In the genomic region with DNA sequence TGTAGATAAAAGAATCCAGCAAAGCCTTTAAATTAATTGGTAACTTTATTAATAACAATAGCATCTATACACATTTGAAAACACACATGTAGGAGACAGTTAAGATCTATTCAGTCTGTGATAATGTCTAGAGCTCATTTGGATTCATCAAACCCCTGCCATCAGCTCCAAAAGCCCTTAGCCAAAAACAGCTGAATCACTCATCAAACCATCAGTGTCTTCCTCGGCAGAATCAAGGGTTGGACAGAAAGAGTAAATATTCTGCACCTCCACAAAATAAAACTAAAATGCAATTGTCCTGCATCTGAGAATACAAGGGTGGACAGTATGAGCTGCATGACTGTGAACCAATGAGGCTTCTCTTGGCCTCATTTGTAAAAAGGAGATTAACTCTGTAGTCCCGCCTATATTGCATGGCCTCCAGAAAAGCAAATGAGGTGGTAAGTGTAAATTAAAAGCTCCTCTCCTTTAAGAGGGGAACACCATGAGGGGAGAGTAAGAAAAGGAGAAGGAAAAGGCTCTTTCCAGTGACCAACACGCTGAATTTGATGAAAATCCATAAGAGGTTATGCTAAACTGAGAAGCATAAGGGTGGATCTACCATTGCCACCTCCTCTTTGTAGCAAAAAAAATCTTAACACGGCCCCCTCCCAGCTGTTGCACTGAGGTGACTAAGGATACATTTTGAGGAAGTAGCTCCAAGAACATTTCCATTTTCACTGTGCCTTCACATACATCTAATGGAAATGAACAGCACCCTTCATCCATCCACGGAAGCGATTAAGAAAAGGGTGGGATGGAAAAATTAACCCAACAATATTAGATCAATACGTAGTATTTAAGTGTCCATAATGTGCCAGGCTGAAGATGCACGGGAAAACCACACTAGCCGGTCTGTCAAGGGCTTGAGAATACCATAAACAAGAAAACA, we compare ENCODE assay signal across 8 cellular contexts. TPM values are rescaled to one million over a fixed set of nuclear protein-coding genes. Genes with fewer than 3 reads are reported as not detected.
DNase-seq lines count a peak whose midpoint lies in the region; ATAC-seq, FAIRE-seq and TF ChIP-seq lines count a peak whose summit lies in the region.

No MANE protein-coding gene starts in this region.

- H3K4me2 ChIP-seq in GM12878 (ENCODE audit: control insufficient read depth, insufficient read depth), result peak overlapping the region; percentile 87

- peak overlapping the region; percentile 93 for H3K27ac ChIP-seq in GM12878 (ENCODE audit: control insufficient read depth, insufficient read depth)
- peak overlapping the region; percentile 96 for H3K27ac ChIP-seq in lung (ENCODE audit: low read depth in 1 of 2, low read length in 1 of 2)

- DNase-seq in BE2C, result no peak
- DNase-seq in GM18507 (ENCODE audit: extremely low spot score, insufficient read length, low read depth), result no peak
- peak; percentile 90 for DNase-seq in NCI-H526 treated with DMSO at 0.1 percent for 48 hours (lab: John Stamatoyannopoulos, UW)
- peak; percentile 48 for DNase-seq in GM12878 (ENCODE audit: low read depth, low spot score)
- DNase-seq in lung (ENCODE audit: low spot score), result no peak
- no peak for DNase-seq in NCI-H128 (lab: John Stamatoyannopoulos, UW; ENCODE audit: unreplicated experiment)
- DNase-seq in cortex of kidney (lab: John Stamatoyannopoulos, UW), result no peak

- H3K9me3 ChIP-seq in BE2C (no peaks in the 10 kb centered on the region), GM12878 (replicated peaks; ENCODE audit: control insufficient read depth, insufficient read depth, low read length) (no peaks in the 10 kb centered on the region), lung (ENCODE audit: control insufficient read depth in 2 of 2, insufficient read depth in 1 of 2, low read length in 1 of 2) (no peaks in the 10 kb centered on the region)

- no TSS peak for BruUV-seq in GM12878 (replicated peaks; lab: Mats Ljungman, UMichigan)

- TF ChIP-seq CTCF in BE2C (IDR thresholded peaks at IDR 0.05; ENCODE audit: low read depth, low read length), result no peak
- no peak for TF ChIP-seq CTCF in GM12878 (IDR thresholded peaks at IDR 0.05 in 2 of 3, conservative IDR thresholded peaks at IDR 0.05 in 1 of 3; ENCODE audit: control insufficient read depth in 2 of 3, extremely low read depth in 1 of 3, insufficient read depth in 1 of 3, low read depth in 3 of 3, low read length in 3 of 3)
- TF ChIP-seq CTCF in lung (IDR thresholded peaks at IDR 0.05; ENCODE audit: control extremely low read depth, extremely low read depth), result no peak

- peaks cover 17% of the 10 kb centered on the region for H3K79me2 ChIP-seq in GM12878 (ENCODE audit: control insufficient read depth, insufficient read depth, low read length)

- peak overlapping the region; percentile 85 for H3K9ac ChIP-seq in GM12878 (ENCODE audit: control insufficient read depth, insufficient read depth, low read length)

- WGBS in GM12878 (ENCODE audit: insufficient coverage, insufficient replicate concordance, low lambda C conversion rate, missing lambda C conversion rate), result 2% methylated on average over 9 of the region's 9 CpGs
- WGBS in lung, 2 donors, result 5 to 8% methylated on average over 9 of the region's 9 CpGs

- intact Hi-C loops in GM12878 (cut with micrococcal nuclease; ENCODE audit: unreplicated experiment), result no loop called here

- POLR2A ChIA-PET in GM12878 (lab: Charles Lee), result interaction anchor here (0.7 to 4.0 kb wide), 5 partner anchors 35 to 350 kb away, joined by 3 to 57 read pairs (median 4); no protein-coding TSS in a partner anchor

- no peaks in the 10 kb centered on the region for H3K36me3 ChIP-seq in BE2C
- no peaks in the 10 kb centered on the region for H3K36me3 ChIP-seq in GM12878 (ENCODE audit: control insufficient read depth in 2 of 2, insufficient read depth in 2 of 2, low read length in 1 of 2)
- H3K36me3 ChIP-seq in lung (ENCODE audit: control insufficient read depth in 2 of 2, insufficient read depth in 2 of 2, low read length in 2 of 2), result no peaks in the 10 kb centered on the region

- in situ Hi-C loops in GM12878 (cut with MboI), result no loop called here

- FAIRE-seq in GM18507 (lab: Jason Lieb, UNC) (peak; percentile 35), GM12878 (lab: Jason Lieb, UNC) (no peak)

- no peaks in the 10 kb centered on the region for H3K27me3 ChIP-seq in BE2C
- no peaks in the 10 kb centered on the region for H3K27me3 ChIP-seq in GM12878 (replicated peaks in 1 of 2; ENCODE audit: control insufficient read depth in 2 of 2, insufficient read depth in 2 of 2, low read length in 1 of 2)
- no peaks in the 10 kb centered on the region for H3K27me3 ChIP-seq in lung (ENCODE audit: control insufficient read depth, insufficient read depth)

- ATAC-seq in GM12878 (peak; percentile 10; the same call in 2 of the 3 replicates), lung (ENCODE audit: insufficient read depth, low FRiP score) (no peak), GM19023 (IDR thresholded peaks at IDR 0.05; ENCODE audit: unreplicated experiment) (no peak)

- peak overlapping the region; percentile 89 for H3K4me3 ChIP-seq in BE2C (ENCODE audit: low read depth, low read length)
- H3K4me3 ChIP-seq in GM12878, result peak overlapping the region; percentile 61
- H3K4me3 ChIP-seq in lung, result no peak overlapping the region

- no peaks in the 10 kb centered on the region for H4K20me1 ChIP-seq in GM12878 (ENCODE audit: control insufficient read depth, insufficient read depth)

- RAD21 ChIA-PET in GM12878 (lab: Charles Lee; ENCODE audit: unreplicated experiment), result interaction anchor here (0.6 to 1.9 kb wide), 3 partner anchors 41 to 302 kb away, joined by 3 to 5 read pairs (median 4); a partner anchor contains a TSS

- SMC1A ChIA-PET in GM12878 (lab: Charles Lee; ENCODE audit: uncharacterized antibody, unreplicated experiment), result interaction anchor here (0.7 to 1.9 kb wide), 2 partner anchors 36 to 41 kb away, joined by 3 to 8 read pairs; no protein-coding TSS in a partner anchor

- no peak for TF ChIP-seq POLR2A in GM12878 (IDR thresholded peaks at IDR 0.05; ENCODE audit: low read depth, low read length)

- CTCF ChIA-PET in GM12878 (lab: Yijun Ruan, JAX), result interaction anchor here (0.7 to 1.9 kb wide), 3 partner anchors 40 to 281 kb away, joined by 3 to 6 read pairs (median 3); no protein-coding TSS in a partner anchor

- TF ChIP-seq RAD21 in GM12878 (IDR thresholded peaks at IDR 0.05; ENCODE audit: insufficient read depth, low read depth, low read length), result no peak

- peak overlapping the region; percentile 46 for H2AFZ ChIP-seq in GM12878 (ENCODE audit: control insufficient read depth, low read depth, low read length)

- TF ChIP-seq EP300 in GM12878 (IDR thresholded peaks at IDR 0.05; ENCODE audit: borderline replicate concordance in 1 of 2, control insufficient read depth in 1 of 2, low read depth in 2 of 2, low read length in 2 of 2), result no peak

- H3K4me1 ChIP-seq in BE2C (no peaks in the 10 kb centered on the region), GM12878 (ENCODE audit: control insufficient read depth, insufficient read depth, low read length) (no peaks in the 10 kb centered on the region), lung (ENCODE audit: control insufficient read depth in 2 of 2, insufficient read depth in 2 of 2, low read length in 2 of 2) (peaks cover 0 to 13% of the 10 kb centered on the region in 2 donors)

RNA-seq across cellular contexts. Expression of a gene that starts 14.7 kb away (rescaled TPM):
- polyA plus RNA-seq in BE2C (2012; ENCODE audit: insufficient read depth, insufficient read length, low read depth), result 38.1 TPM
- total RNA-seq in GM12878 (2013; cell fraction: nucleolus; rRNA removed), result 10.0 and 12.1 TPM in 2 replicates
- total RNA-seq in GM12878 (2014; rRNA removed) (11.7 and 16.0 TPM in 2 replicates), GM12878 (2014; rRNA removed; fragmentation: Illumina TruSeq; extraction: Trizol) (7.0 and 7.5 TPM in 2 replicates), GM12878 (2021) (12.8 and 15.1 TPM in 2 replicates), lung (10 to 100 TPM; 12.5 to 14.2 TPM)
- 1.6 TPM for polyA plus RNA-seq in GM12878 (2011; ENCODE audit: low read depth)
- polyA plus RNA-seq in GM12878 (2011; rRNA removed) (7.9 and 9.7 TPM in 2 replicates), GM12878 (2014; fragmentation: Illumina TruSeq; extraction: Trizol) (4.6 and 5.4 TPM in 2 replicates), GM12878 (2014; fragmentation: Nextera tagmentation; extraction: Ambion mirVana) (1 to 10 TPM in 1 of 2 experiments, under 1 TPM in 1; 0.74 to 4.3 TPM), GM12878 (2014; rRNA removed) (18.7 and 19.7 TPM in 2 replicates), GM12878 (2016; fragmentation: Nextera tagmentation; extraction: Ambion mirVana) (10 to 100 TPM; 14.8 to 18.3 TPM), lung (10 to 100 TPM; 16.8 to 28.5 TPM)
- polyA plus RNA-seq in GM12878 (2011; cell fraction: cytosol; rRNA removed), result 12.7 and 17.1 TPM in 2 replicates
- 21.0 and 23.7 TPM in 2 replicates for polyA plus RNA-seq in GM12878 (2011; cell fraction: nucleus; rRNA removed)
- polyA plus RNA-seq in GM12878 (2012), result 9.4 and 12.1 TPM in 2 replicates
- polyA minus RNA-seq in GM12878 (2011; rRNA and poly(A)+ RNA removed), result 1.2 and 3.5 TPM in 2 replicates
- 1.8 and 5.1 TPM in 2 replicates for polyA minus RNA-seq in GM12878 (2011; cell fraction: cytosol; rRNA and poly(A)+ RNA removed)
- polyA minus RNA-seq in GM12878 (2011; cell fraction: nucleus; rRNA and poly(A)+ RNA removed), result 5.3 and 5.7 TPM in 2 replicates

RNA-seq across cellular contexts. Expression of a gene that starts 32.9 kb away (rescaled TPM):
- polyA plus RNA-seq in BE2C (2012; ENCODE audit: insufficient read depth, insufficient read length, low read depth), result 100 TPM
- total RNA-seq in GM12878 (2013; cell fraction: nucleolus; rRNA removed), result 0.47 and 0.63 TPM in 2 replicates
- total RNA-seq in GM12878 (2014; rRNA removed) (6.3 and 8.0 TPM in 2 replicates), GM12878 (2014; rRNA removed; fragmentation: Illumina TruSeq; extraction: Trizol) (5.3 and 6.0 TPM in 2 replicates), GM12878 (2021) (11.3 and 11.6 TPM in 2 replicates), lung (1 to 10 TPM; 2.3 to 2.4 TPM)
- polyA plus RNA-seq in GM12878 (2011; ENCODE audit: low read depth), result 2.7 TPM
- polyA plus RNA-seq in GM12878 (2011; rRNA removed) (0.33 and 0.39 TPM in 2 replicates), GM12878 (2014; fragmentation: Illumina TruSeq; extraction: Trizol) (7.3 and 8.4 TPM in 2 replicates), GM12878 (2014; fragmentation: Nextera tagmentation; extraction: Ambion mirVana) (1 to 10 TPM in 1 of 2 experiments, under 1 TPM in 1; 0.89 to 2.3 TPM), GM12878 (2014; rRNA removed) (7.5 and 7.8 TPM in 2 replicates), GM12878 (2016; fragmentation: Nextera tagmentation; extraction: Ambion mirVana) (1 to 10 TPM; 4.5 to 5.6 TPM), lung (under 1 TPM; 0.94 to 0.98 TPM)
- 0.55 and 0.66 TPM in 2 replicates for polyA plus RNA-seq in GM12878 (2011; cell fraction: cytosol; rRNA removed)
- 0.82 and 0.91 TPM in 2 replicates for polyA plus RNA-seq in GM12878 (2011; cell fraction: nucleus; rRNA removed)
- polyA plus RNA-seq in GM12878 (2012), result 3.8 and 5.4 TPM in 2 replicates
- polyA minus RNA-seq in GM12878 (2011; rRNA and poly(A)+ RNA removed), result 0.88 and 1.3 TPM in 2 replicates
- polyA minus RNA-seq in GM12878 (2011; cell fraction: cytosol; rRNA and poly(A)+ RNA removed), result 0.27 and 0.31 TPM in 2 replicates
- 0.24 and 0.29 TPM in 2 replicates for polyA minus RNA-seq in GM12878 (2011; cell fraction: nucleus; rRNA and poly(A)+ RNA removed)

RNA-seq across cellular contexts. Expression of a gene that starts 42.9 kb away (rescaled TPM):
- 197 TPM for polyA plus RNA-seq in BE2C (2012; ENCODE audit: insufficient read depth, insufficient read length, low read depth)
- total RNA-seq in GM12878 (2013; cell fraction: nucleolus; rRNA removed), result 11.0 and 14.6 TPM in 2 replicates
- total RNA-seq in GM12878 (2014; rRNA removed) (9.4 and 13.2 TPM in 2 replicates), GM12878 (2014; rRNA removed; fragmentation: Illumina TruSeq; extraction: Trizol) (24.1 and 27.6 TPM in 2 replicates), GM12878 (2021) (79.4 and 81.7 TPM in 2 replicates), lung (10 to 100 TPM; 19.6 to 48.1 TPM)
- 42.1 TPM for polyA plus RNA-seq in GM12878 (2011; ENCODE audit: low read depth)
- polyA plus RNA-seq in GM12878 (2011; rRNA removed) (11.3 and 26.2 TPM in 2 replicates), GM12878 (2014; fragmentation: Illumina TruSeq; extraction: Trizol) (81.8 and 83.5 TPM in 2 replicates), GM12878 (2014; fragmentation: Nextera tagmentation; extraction: Ambion mirVana) (1 to 10 TPM; 1.9 to 6.9 TPM), GM12878 (2014; rRNA removed) (27.4 and 35.7 TPM in 2 replicates), GM12878 (2016; fragmentation: Nextera tagmentation; extraction: Ambion mirVana) (100 to 1,000 TPM; 140 to 146 TPM), lung (10 to 100 TPM; 37.2 to 38.3 TPM)
- 22.8 and 28.5 TPM in 2 replicates for polyA plus RNA-seq in GM12878 (2011; cell fraction: cytosol; rRNA removed)
- 23.6 and 32.3 TPM in 2 replicates for polyA plus RNA-seq in GM12878 (2011; cell fraction: nucleus; rRNA removed)
- 42.2 and 52.9 TPM in 2 replicates for polyA plus RNA-seq in GM12878 (2012)
- 22.8 and 36.2 TPM in 2 replicates for polyA minus RNA-seq in GM12878 (2011; rRNA and poly(A)+ RNA removed)
- polyA minus RNA-seq in GM12878 (2011; cell fraction: cytosol; rRNA and poly(A)+ RNA removed), result 18.4 and 19.4 TPM in 2 replicates
- polyA minus RNA-seq in GM12878 (2011; cell fraction: nucleus; rRNA and poly(A)+ RNA removed), result 13.4 and 17.5 TPM in 2 replicates

RNA-seq across cellular contexts. Expression of a gene that starts 52.0 kb away (rescaled TPM):
- 4.4 TPM for polyA plus RNA-seq in BE2C (2012; ENCODE audit: insufficient read depth, insufficient read length, low read depth)
- 2.2 and 3.4 TPM in 2 replicates for total RNA-seq in GM12878 (2013; cell fraction: nucleolus; rRNA removed)
- total RNA-seq in GM12878 (2014; rRNA removed) (0.51 and 0.71 TPM in 2 replicates), GM12878 (2014; rRNA removed; fragmentation: Illumina TruSeq; extraction: Trizol) (0.51 and 0.58 TPM in 2 replicates), GM12878 (2021) (0.45 and 1.1 TPM in 2 replicates), lung (10 to 100 TPM; 10.1 to 11.2 TPM)
- 0.14 TPM for polyA plus RNA-seq in GM12878 (2011; ENCODE audit: low read depth)
- polyA plus RNA-seq in GM12878 (2011; rRNA removed) (0.46 and 0.52 TPM in 2 replicates), GM12878 (2014; fragmentation: Illumina TruSeq; extraction: Trizol) (0.97 and 1.5 TPM in 2 replicates), GM12878 (2014; fragmentation: Nextera tagmentation; extraction: Ambion mirVana) (under 1 TPM; 0.35 to 0.84 TPM), GM12878 (2014; rRNA removed) (0.95 and 1.1 TPM in 2 replicates), GM12878 (2016; fragmentation: Nextera tagmentation; extraction: Ambion mirVana) (under 1 TPM; 0.70 to 0.77 TPM), lung (1 to 10 TPM; 6.9 to 7.7 TPM)
- polyA plus RNA-seq in GM12878 (2011; cell fraction: cytosol; rRNA removed), result 0.17 and 0.70 TPM in 2 replicates
- 2.7 and 3.2 TPM in 2 replicates for polyA plus RNA-seq in GM12878 (2011; cell fraction: nucleus; rRNA removed)
- 0.35 and 0.39 TPM in 2 replicates for polyA plus RNA-seq in GM12878 (2012)
- polyA minus RNA-seq in GM12878 (2011; rRNA and poly(A)+ RNA removed), result 0.51 and 0.57 TPM in 2 replicates
- polyA minus RNA-seq in GM12878 (2011; cell fraction: cytosol; rRNA and poly(A)+ RNA removed), result not detected in 2 replicates
- polyA minus RNA-seq in GM12878 (2011; cell fraction: nucleus; rRNA and poly(A)+ RNA removed), result 1.1 and 1.3 TPM in 2 replicates

Comparison
In these comparisons a context has a peak if more than half of its experiments do, and no peak if none do; other contexts are left out.
1. DNase-seq: peak in NCI-H526 treated with DMSO at 0.1 percent for 48 hours (single experiment) and GM12878 (single experiment); none in BE2C (single experiment), GM18507 (single experiment), lung (single experiment), NCI-H128 (single experiment) and cortex of kidney (single experiment).